In genomic region chr17:81831957-81832607, GRCh38 we compare ENCODE assay signal across 6 cellular contexts. TPM values are rescaled to one million over a fixed set of nuclear protein-coding genes. Genes with fewer than 3 reads are reported as not detected.
DNase-seq lines count a peak whose midpoint lies in the region; ATAC-seq and TF ChIP-seq lines count a peak whose summit lies in the region.

No MANE protein-coding gene starts in this region.

- ATAC-seq in memory B cell (ENCODE audit: low read depth) (peak; percentile 63), HG03025 (IDR thresholded peaks at IDR 0.05; ENCODE audit: low FRiP score, unreplicated experiment) (no peak)

- peaks cover 17% of the 10 kb centered on the region for H3K4me1 Mint-ChIP-seq in memory B cell

- no peaks in the 10 kb centered on the region for H3K36me3 ChIP-seq in uterus

- H3K27me3 Mint-ChIP-seq in memory B cell, result no peaks in the 10 kb centered on the region

- peaks cover 0 to 4% of the 10 kb centered on the region in 2 donors for H3K4me1 ChIP-seq in uterus

- intact Hi-C loops in uterus (cut with DNase I; ENCODE audit: low total_unique reads), result no loop called here

- H3K27me3 ChIP-seq in uterus, result no peaks in the 10 kb centered on the region

- H3K9me3 Mint-ChIP-seq in memory B cell, result no peaks in the 10 kb centered on the region

- DNase-seq in GF-D8 (lab: John Stamatoyannopoulos, UW) (peak; percentile 67), NAMALWA (ENCODE audit: low spot score) (peak; percentile 87), memory B cell (ENCODE audit: low spot score in 2 of 2) (peak; percentile 35 to 45), uterus (no peak)
- DNase-seq in activated naive CD4-positive, alpha-beta T cell treated with anti-CD3 and anti-CD28 coated beads, Interleukin-2, amount 50 U/mL, for 16 hours, result peak; percentile 60

- H3K4me3 ChIP-seq in uterus, result peak overlapping the region; percentile 81 to 87

- peak overlapping the region; percentile 72 to 82 for H3K27ac ChIP-seq in uterus

- peak overlapping the region; percentile 92 for H3K27ac Mint-ChIP-seq in memory B cell

- peak overlapping the region; percentile 94 for H3K4me3 Mint-ChIP-seq in memory B cell

- no peak for TF ChIP-seq POLR2A in uterus (IDR thresholded peaks at IDR 0.05)

- no peaks in the 10 kb centered on the region for H3K36me3 Mint-ChIP-seq in memory B cell

- TF ChIP-seq CTCF in uterus (IDR thresholded peaks at IDR 0.05), result no peak

- no peaks in the 10 kb centered on the region for H3K9me3 ChIP-seq in uterus

RNA-seq across cellular contexts. Expression of gene MCRIP1, which starts 1.0 kb away (rescaled TPM):
- 10 to 100 TPM; 30.5 to 92.6 (median 61.3) TPM for total RNA-seq in uterus

RNA-seq across cellular contexts. Expression of gene PPP1R27, which starts 2.8 kb away (rescaled TPM):
- total RNA-seq in uterus, result 1 to 10 TPM in 1 of 4 donors, not detected in 3; 1.6 TPM

RNA-seq across cellular contexts. Expression of gene GCGR, which starts 28.1 kb away (rescaled TPM):
- total RNA-seq in uterus, result not detected

RNA-seq across cellular contexts. Expression of gene P4HB, which starts 28.3 kb away (rescaled TPM):
- 100 to 1,000 TPM; 199 to 504 (median 304) TPM for total RNA-seq in uterus

RNA-seq across cellular contexts. Expression of gene ARHGDIA, which starts 39.1 kb away (rescaled TPM):
- 100 to 1,000 TPM in 1 of 4 donors, 10 to 100 TPM in 3; 31.2 to 350 (median 55.1) TPM for total RNA-seq in uterus

Comparison
In these comparisons a context has a peak if more than half of its experiments do, and no peak if none do; other contexts are left out.
1. DNase-seq: peak in GF-D8 (single experiment), NAMALWA (single experiment), activated naive CD4-positive, alpha-beta T cell treated with anti-CD3 and anti-CD28 coated beads, Interleukin-2, amount 50 U/mL, for 16 hours (single experiment) and memory B cell (2 of 2); none in uterus (0 of 2).